Comparison of ENCODE assay signal across 1 cellular context in genomic region chr15:40844543-40844981, GRCh38.
TF ChIP-seq lines count a peak whose summit lies in the region.

No MANE protein-coding gene starts in this region.

TF ChIP-seq in A549, 52 proteins besides CTCF, POLR2A, EP300 and RAD21:
- no peak for TF ChIP-seq PHF8 (IDR thresholded peaks at IDR 0.05; ENCODE audit: borderline replicate concordance, low read depth)
- no peak for TF ChIP-seq HOXB13 (CRISPR knock-in tag; IDR thresholded peaks at IDR 0.05; ENCODE audit: low read depth)
- TF ChIP-seq HES2 (IDR thresholded peaks at IDR 0.05) = no peak
- no peak for TF ChIP-seq EHMT2 (IDR thresholded peaks at IDR 0.05; ENCODE audit: low read depth)
- TF ChIP-seq KDM5A (IDR thresholded peaks at IDR 0.05) = no peak
- TF ChIP-seq RCOR1 (IDR thresholded peaks at IDR 0.05; ENCODE audit: low read depth, low read length) = no peak
- TF ChIP-seq JUNB (IDR thresholded peaks at IDR 0.05) = no peak
- TF ChIP-seq ZC3H11A (IDR thresholded peaks at IDR 0.05) = no peak
- no peak for TF ChIP-seq MAZ (IDR thresholded peaks at IDR 0.05; ENCODE audit: borderline replicate concordance, low read depth, low read length)
- no peak for TF ChIP-seq USF2 (IDR thresholded peaks at IDR 0.05)
- TF ChIP-seq BHLHE40 (IDR thresholded peaks at IDR 0.05; ENCODE audit: low read depth, low read length) = no peak
- TF ChIP-seq HOXB5 (CRISPR knock-in tag; IDR thresholded peaks at IDR 0.05) = no peak
- no peak for TF ChIP-seq CEBPB (IDR thresholded peaks at IDR 0.05)
- no peak for TF ChIP-seq ZFP36 (IDR thresholded peaks at IDR 0.05; ENCODE audit: borderline replicate concordance, partially characterized antibody)
- no peak for TF ChIP-seq TFCP2L1 (CRISPR knock-in tag; IDR thresholded peaks at IDR 0.05)
- TF ChIP-seq ATOH8 (CRISPR knock-in tag; IDR thresholded peaks at IDR 0.05; ENCODE audit: low read depth) = no peak
- no peak for TF ChIP-seq NFE2L2 (conservative IDR thresholded peaks at IDR 0.05; ENCODE audit: low read length)
- no peak for TF ChIP-seq E2F6 (IDR thresholded peaks at IDR 0.05; ENCODE audit: borderline replicate concordance, low read depth)
- TF ChIP-seq HEYL (CRISPR knock-in tag; IDR thresholded peaks at IDR 0.05) = no peak
- TF ChIP-seq BCL3 (IDR thresholded peaks at IDR 0.05) = no peak
TF ChIP-seq in A549: peak in this region for 0.
